In the genomic region with DNA sequence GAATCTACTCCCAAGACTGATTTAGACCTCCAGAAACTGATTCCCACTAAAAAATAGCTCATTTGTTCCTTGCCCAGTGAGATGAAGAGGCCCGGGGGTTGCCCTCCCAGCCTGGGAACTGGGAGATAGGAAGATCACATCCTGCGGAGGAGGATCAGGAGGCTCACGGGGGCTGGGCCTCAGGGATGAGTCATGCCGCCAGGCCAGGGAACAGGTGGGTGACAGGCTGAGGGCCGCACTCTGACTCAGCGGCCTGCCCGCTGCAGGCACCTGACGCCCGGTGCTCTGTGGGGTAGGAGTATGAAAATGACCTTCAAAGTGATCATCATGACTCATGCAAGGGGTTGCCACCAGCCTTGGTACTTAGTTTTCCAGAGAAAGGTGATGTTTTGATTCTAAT, we compare ENCODE assay signal across 9 cellular contexts.
A peak's percentile ranks its signal among the peaks of the same experiment; 100 is the strongest.
DNase-seq lines count a peak whose midpoint lies in the region; ATAC-seq, FAIRE-seq and TF ChIP-seq lines count a peak whose summit lies in the region.
"Had no signal": no experiment of that assay in that cellular context is flagged by ENCODE, and none has a peak within 500 bp of the region (broad histone marks: within the 10 kb centered on the region; RNA-seq: fewer than 3 reads in every experiment).

No MANE protein-coding gene starts in this region.

- FAIRE-seq in K562 (lab: Jason Lieb, UNC): peak; percentile 93

- H4K20me1 ChIP-seq in GM23338 (replicated peaks; ENCODE audit: insufficient read depth): no peaks in the 10 kb centered on the region
- H4K20me1 ChIP-seq in PC-3 (ENCODE audit: low read length): no peaks in the 10 kb centered on the region
- no peaks in the 10 kb centered on the region for H4K20me1 ChIP-seq in K562 (replicated peaks; ENCODE audit: control insufficient read depth, insufficient read depth, low read length)

- 0 out of 2 replicates have a peak, but pooled peaks cover 4% of the 10 kb centered on the region for H3K4me1 ChIP-seq in GM23338 (ENCODE audit: insufficient read depth)
- H3K4me1 ChIP-seq in PC-3 (ENCODE audit: insufficient read depth, low read length): peaks cover 8% of the 10 kb centered on the region; the same call in 1 of the 2 replicates
- peaks cover 10 to 11% of the 10 kb centered on the region in 2 experiments for H3K4me1 ChIP-seq in K562 (replicated peaks in 1 of 2; ENCODE audit: control insufficient read depth in 2 of 2, insufficient read depth in 2 of 2, low read length in 2 of 2)

- POLR2A ChIA-PET in GM10248 (lab: Yijun Ruan, JAX) (no interaction called here), PC-3 (lab: Charles Lee; ENCODE audit: unreplicated experiment) (no interaction called here), K562 (lab: Yijun Ruan, JAX) (interaction anchor here (0.6 to 0.9 kb wide), 2 partner anchors 9 to 99 kb away, joined by 3 read pairs; no protein-coding TSS in a partner anchor)

- H3K4me3 ChIP-seq in GM23338: no peak overlapping the region
- H3K4me3 ChIP-seq in PC-3 (ENCODE audit: low read length): no peak overlapping the region
- no peak overlapping the region for H3K4me3 ChIP-seq in K562

- WGBS in K562 (ENCODE audit: insufficient coverage, low coverage, missing lambda C conversion rate): under 1% methylated on average over 9 of the region's 9 CpGs

- in situ Hi-C loops in K562 (cut with MboI): no loop called here

- H3K9me3 ChIP-seq in PC-3 (ENCODE audit: low read length) (no peaks in the 10 kb centered on the region), K562 (replicated peaks; ENCODE audit: control insufficient read depth, insufficient read depth, low read depth, low read length) (no peaks in the 10 kb centered on the region)

- BruUV-seq in PC-3 (replicated peaks; lab: Mats Ljungman, UMichigan): no TSS peak
- BruUV-seq in K562 (replicated peaks; lab: Mats Ljungman, UMichigan): no TSS peak

- H3K36me3 Mint-ChIP-seq in GM23338 (ENCODE audit: low read depth) (no peaks in the 10 kb centered on the region), progenitor cell of endocrine pancreas (ENCODE audit: insufficient read depth) (no peaks in the 10 kb centered on the region)
- no peaks in the 10 kb centered on the region for H3K36me3 Mint-ChIP-seq in stimulated activated naive B cell treated with anti-CD40 and anti-IgM and Interleukin-4, amounts not matched to agents 10 μg/mL and 1 μg/mL and 100 μg/mL, for 72 hours
- H3K36me3 Mint-ChIP-seq: brain had no signal

- peak; percentile 67 for DNase-seq in GM10248 (ENCODE audit: extremely low spot score)
- DNase-seq in GM23338 (ENCODE audit: low spot score): peak; percentile 69
- DNase-seq in PC-3: peak; percentile 65
- peak; percentile 88 to 94 (median 91) for DNase-seq in K562 (ENCODE audit: extremely low read depth in 1 of 4, low spot score in 3 of 4)
- DNase-seq in stimulated activated naive B cell treated with anti-CD40 and anti-IgM and Interleukin-4, amounts not matched to agents 10 μg/mL and 1 μg/mL and 100 μg/mL, for 72 hours: peak; percentile 71
- no peak for DNase-seq in DMS153 (lab: John Stamatoyannopoulos, UW)
- no peak for DNase-seq in NCI-H345 treated with DMSO at 0.1 percent for 48 hours (lab: John Stamatoyannopoulos, UW; ENCODE audit: unreplicated experiment)
- DNase-seq in progenitor cell of endocrine pancreas (ENCODE audit: low spot score, unreplicated experiment): no peak

- H3K27me3 Mint-ChIP-seq in GM23338 (ENCODE audit: insufficient read depth, low read depth, poor library complexity) (peaks cover 2% of the 10 kb centered on the region), progenitor cell of endocrine pancreas (peaks cover 2% of the 10 kb centered on the region)
- H3K27me3 Mint-ChIP-seq in stimulated activated naive B cell treated with anti-CD40 and anti-IgM and Interleukin-4, amounts not matched to agents 10 μg/mL and 1 μg/mL and 100 μg/mL, for 72 hours: no peaks in the 10 kb centered on the region
- H3K27me3 Mint-ChIP-seq: brain had no signal

- TF ChIP-seq CTCF in GM10248 (IDR thresholded peaks at IDR 0.05; ENCODE audit: control extremely low read depth, extremely low read depth, low read depth, missing control alignments) (no peak), GM23338 (conservative IDR thresholded peaks at IDR 0.05; ENCODE audit: low read depth in 2 of 2) (no peak), PC-3 (conservative IDR thresholded peaks at IDR 0.05; ENCODE audit: low read depth, low read length) (no peak), K562 (IDR thresholded peaks at IDR 0.05 in 2 of 3, conservative IDR thresholded peaks at IDR 0.05 in 1 of 3; ENCODE audit: insufficient read depth in 2 of 3, low read depth in 1 of 3, low read length in 3 of 3) (no peak), progenitor cell of endocrine pancreas (IDR thresholded peaks at IDR 0.05; ENCODE audit: unreplicated experiment) (no peak)

- CTCF ChIA-PET in GM10248 (lab: Yijun Ruan, JAX) (interaction anchor here (0.9 to 2.0 kb wide), 6 partner anchors 8 to 171 kb away, joined by 3 to 7 read pairs (median 5); no protein-coding TSS in a partner anchor), PC-3 (lab: Charles Lee) (no interaction called here), K562 (lab: Yijun Ruan, JAX; ENCODE audit: low intra/inter-chr PET ratio) (no interaction called here)

- H3F3A ChIP-seq in GM23338 (replicated peaks; ENCODE audit: low read depth): no peaks in the 10 kb centered on the region
- peaks cover 3% of the 10 kb centered on the region for H3F3A ChIP-seq in PC-3 (ENCODE audit: low read length, unreplicated experiment)

- H3K9ac ChIP-seq in PC-3 (ENCODE audit: low read length) (no peak overlapping the region), K562 (ENCODE audit: insufficient read depth in 1 of 2, low read depth in 2 of 2, low read length in 2 of 2) (0 out of 4 replicates have a peak overlapping the region, but pooled peaks of 1 of the 2 experiments have one; percentile 23)

- no peaks in the 10 kb centered on the region for H3K27me3 ChIP-seq in GM23338 (ENCODE audit: insufficient read depth)
- H3K27me3 ChIP-seq in PC-3 (ENCODE audit: low read length): peaks cover 34% of the 10 kb centered on the region
- H3K27me3 ChIP-seq in K562 (ENCODE audit: control insufficient read depth in 2 of 2, insufficient read depth in 2 of 2, low read length in 2 of 2): peaks cover under 1 to 1% of the 10 kb centered on the region in 2 experiments; a peak in 4 of 5 replicates

- H3K27ac ChIP-seq in GM23338 (ENCODE audit: low read depth) (no peak overlapping the region), PC-3 (ENCODE audit: low read length) (no peak overlapping the region), K562 (ENCODE audit: extremely low read depth, low read depth, low read length) (no peak overlapping the region; the same call in 2 of the 3 replicates)

- H3K4me1 Mint-ChIP-seq in GM23338 (peaks cover 8% of the 10 kb centered on the region; the same call in 2 of the 3 replicates), progenitor cell of endocrine pancreas (ENCODE audit: low read depth) (peaks cover 1% of the 10 kb centered on the region)
- peaks cover 26 to 58% of the 10 kb centered on the region in 2 donors for H3K4me1 Mint-ChIP-seq in stimulated activated naive B cell treated with anti-CD40 and anti-IgM and Interleukin-4, amounts not matched to agents 10 μg/mL and 1 μg/mL and 100 μg/mL, for 72 hours
- H3K4me1 Mint-ChIP-seq: brain had no signal

- no peak overlapping the region; the same call in 1 of the 2 replicates for H3K27ac Mint-ChIP-seq in GM23338
- peak overlapping the region; percentile 88 for H3K27ac Mint-ChIP-seq in stimulated activated naive B cell treated with anti-CD40 and anti-IgM and Interleukin-4, amounts not matched to agents 10 μg/mL and 1 μg/mL and 100 μg/mL, for 72 hours
- no peak overlapping the region for H3K27ac Mint-ChIP-seq in progenitor cell of endocrine pancreas
- H3K27ac Mint-ChIP-seq: brain had no signal

- H3K9me3 Mint-ChIP-seq in GM23338: no peaks in the 10 kb centered on the region
- H3K9me3 Mint-ChIP-seq in stimulated activated naive B cell treated with anti-CD40 and anti-IgM and Interleukin-4, amounts not matched to agents 10 μg/mL and 1 μg/mL and 100 μg/mL, for 72 hours: no peaks in the 10 kb centered on the region
- H3K9me3 Mint-ChIP-seq in progenitor cell of endocrine pancreas (ENCODE audit: low read depth): no peaks in the 10 kb centered on the region
- H3K9me3 Mint-ChIP-seq: brain had no signal

- H3K9me2 ChIP-seq in GM23338 (ENCODE audit: insufficient read depth): 0 out of 2 replicates have a peak, but pooled peaks cover 4% of the 10 kb centered on the region
- H3K9me2 ChIP-seq in PC-3 (replicated peaks; ENCODE audit: low read length): no peaks in the 10 kb centered on the region

- peak overlapping the region; percentile 80 for H2AFZ ChIP-seq in GM23338
- no peak overlapping the region for H2AFZ ChIP-seq in PC-3 (ENCODE audit: low read length)
- H2AFZ ChIP-seq in K562 (ENCODE audit: low read depth, low read length): no peak overlapping the region

- peak; percentile 79 for TF ChIP-seq EP300 in K562 (IDR thresholded peaks at IDR 0.05; ENCODE audit: low read length)

- H3K4me3 Mint-ChIP-seq in GM23338: no peak overlapping the region
- H3K4me3 Mint-ChIP-seq in stimulated activated naive B cell treated with anti-CD40 and anti-IgM and Interleukin-4, amounts not matched to agents 10 μg/mL and 1 μg/mL and 100 μg/mL, for 72 hours: peak overlapping the region; percentile 5 to 35
- no peak overlapping the region for H3K4me3 Mint-ChIP-seq in progenitor cell of endocrine pancreas (ENCODE audit: low read depth)
- H3K4me3 Mint-ChIP-seq: brain had no signal

- no peak for TF ChIP-seq RAD21 in K562 (CRISPR knock-in tag; conservative IDR thresholded peaks at IDR 0.05 in 1 of 2, IDR thresholded peaks at IDR 0.05 in 1 of 2)

- ATAC-seq in GM23338 (peak; percentile 98), PC-3 (peak; percentile 35; the same call in 1 of the 2 replicates), K562 (peak; percentile 93)
- peak; percentile 99 for ATAC-seq in stimulated activated naive B cell treated with anti-CD40 and anti-IgM and Interleukin-4, amounts not matched to agents 10 μg/mL and 1 μg/mL and 100 μg/mL, for 72 hours (replicated peaks)

- H3K79me2 ChIP-seq in GM23338 (replicated peaks; ENCODE audit: insufficient read depth): no peaks in the 10 kb centered on the region
- H3K79me2 ChIP-seq in PC-3 (ENCODE audit: low read length): no peaks in the 10 kb centered on the region
- H3K79me2 ChIP-seq in K562 (ENCODE audit: control insufficient read depth, insufficient read depth, low read length): no peaks in the 10 kb centered on the region

- H3K4me2 ChIP-seq in GM23338 (no peak overlapping the region), PC-3 (ENCODE audit: low read length) (no peak overlapping the region), K562 (ENCODE audit: insufficient read depth, low read length) (peak overlapping the region; percentile 42; the same call in 1 of the 2 replicates)

- intact Hi-C loops in PC-3 (cut with micrococcal nuclease): no loop called here
- intact Hi-C loops in K562 (cut with micrococcal nuclease): no loop called here

- no peaks in the 10 kb centered on the region for H3K36me3 ChIP-seq in GM23338 (ENCODE audit: insufficient read depth)
- no peaks in the 10 kb centered on the region for H3K36me3 ChIP-seq in PC-3 (ENCODE audit: low read depth, low read length)
- no peaks in the 10 kb centered on the region for H3K36me3 ChIP-seq in K562 (ENCODE audit: control insufficient read depth, insufficient read depth, low read length)

- no peaks in the 10 kb centered on the region for H3K9me1 ChIP-seq in K562 (ENCODE audit: control insufficient read depth, insufficient read depth, low read length)

- no peak for TF ChIP-seq POLR2A in K562 (conservative IDR thresholded peaks at IDR 0.05)

Comparison
In these comparisons a context has a peak if more than half of its experiments do, and no peak if none do; other contexts are left out.
1. DNase-seq: peak in GM10248 (single experiment), GM23338 (single experiment), PC-3 (single experiment), K562 (4 of 4) and stimulated activated naive B cell treated with anti-CD40 and anti-IgM and Interleukin-4, amounts not matched to agents 10 μg/mL and 1 μg/mL and 100 μg/mL, for 72 hours (single experiment); none in DMS153 (single experiment), NCI-H345 treated with DMSO at 0.1 percent for 48 hours (single experiment) and progenitor cell of endocrine pancreas (single experiment).
2. ATAC-seq: peak in every context shown above with its lines; median percentile 99 in stimulated activated naive B cell treated with anti-CD40 and anti-IgM and Interleukin-4, amounts not matched to agents 10 μg/mL and 1 μg/mL and 100 μg/mL, for 72 hours; 98 in GM23338; 93 in K562; 35 in PC-3.
3. H3K4me3 Mint-ChIP-seq: peak in stimulated activated naive B cell treated with anti-CD40 and anti-IgM and Interleukin-4, amounts not matched to agents 10 μg/mL and 1 μg/mL and 100 μg/mL, for 72 hours (2 of 2); none in GM23338 (single experiment) and progenitor cell of endocrine pancreas (single experiment).